Comparison of ENCODE assay signal across 7 cellular contexts in genomic region chr2:80019571-80019970, GRCh38.
"Had no signal": no experiment of that assay in that cellular context is flagged by ENCODE, and none has a peak within 500 bp of the region (broad histone marks: within the 10 kb centered on the region; RNA-seq: fewer than 3 reads in every experiment).

No MANE protein-coding gene starts in this region.

- DNase-seq: GM23248, GOT3, H7, HFFc6 had no signal

- H3K27ac Mint-ChIP-seq: HFFc6, IgD-negative memory B cell had no signal

- H3K4me3 Mint-ChIP-seq: HFFc6, IgD-negative memory B cell had no signal

- H3K36me3 ChIP-seq: HAP-1 had no signal

- H2AFZ ChIP-seq: GM23248 had no signal

- H3K4me1 Mint-ChIP-seq: IgD-negative memory B cell had no signal

- H3K27me3 Mint-ChIP-seq: IgD-negative memory B cell had no signal

- ATAC-seq: HCT116 had no signal

- H3K4me3 ChIP-seq: GM23248, HAP-1 had no signal

- H3K27ac ChIP-seq: GM23248 had no signal

- H3K9ac ChIP-seq: GM23248 had no signal

- H3K9me3 Mint-ChIP-seq: HFFc6 had no signal

- H3K9me3 ChIP-seq: HAP-1 had no signal
